Comparison of ENCODE assay signal across 13 cellular contexts in the genomic region with DNA sequence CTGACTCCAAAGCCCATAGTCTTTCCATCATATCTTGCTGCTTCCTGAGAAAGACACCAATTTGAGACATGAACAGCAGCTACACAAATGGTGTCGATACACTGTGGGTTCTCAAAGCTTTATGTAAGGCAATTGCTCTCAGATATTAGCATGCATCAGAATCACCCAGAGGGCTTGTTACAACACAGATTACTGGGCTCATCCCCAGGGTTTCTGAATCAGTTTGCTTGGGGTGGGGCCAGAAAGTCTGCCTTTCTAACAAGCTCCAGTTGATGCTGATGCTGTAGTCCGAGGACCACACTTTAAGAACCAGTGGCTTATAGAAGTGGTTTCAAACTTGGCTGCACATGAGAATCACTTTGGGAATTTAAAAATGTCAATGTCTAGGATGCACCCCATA.
"Had no signal": no experiment of that assay in that cellular context is flagged by ENCODE, and none has a peak within 500 bp of the region (broad histone marks: within the 10 kb centered on the region; RNA-seq: fewer than 3 reads in every experiment).

No MANE protein-coding gene starts in this region.

- H3K27ac ChIP-seq: gastrocnemius medialis, right atrium auricular region, thyroid gland had no signal

- H3K36me3 ChIP-seq: gastrocnemius medialis, right atrium auricular region, thyroid gland had no signal

- DNase-seq: activated CD4-positive, alpha-beta T cell treated with anti-CD3 and anti-CD28 coated beads, Interleukin-2, amount 10 ng/mL, durations not matched to agents 7 days and 5 days; activated CD8-positive, alpha-beta memory T cell treated with anti-CD3 and anti-CD28 coated beads, Interleukin-2, amount 50 U/mL, for 48 hours; activated T-cell treated with anti-CD3 and anti-CD28 coated beads, Interleukin-2, amount 50 U/mL, for 72 hours; aorta; dermis blood vessel endothelial cell; erythroblast; gastrocnemius medialis; kidney; stimulated activated CD4-positive, alpha-beta T cell treated with anti-CD3 and anti-CD28 coated beads, Interleukin-2, amount 100 ng/mL, for 48 hours; thyroid gland had no signal

- H3K27me3 ChIP-seq: gastrocnemius medialis, right atrium auricular region, thyroid gland had no signal

- FAIRE-seq: kidney had no signal

- H3K4me3 ChIP-seq: gastrocnemius medialis, right atrium auricular region, thyroid gland had no signal

- ATAC-seq: activated T-cell treated with anti-CD3 and anti-CD28 coated beads, Interleukin-2, amount 50 U/mL, for 72 hours; gastrocnemius medialis; natural killer cell treated with Interleukin-12 subunit alpha and Interleukin-12 subunit beta and Interleukin-15 and Interleukin-18, amount 100 ng/mL, for 72 hours; stimulated activated memory B cell treated with anti-CD40 and anti-IgM and Interleukin-4, amounts not matched to agents 10 μg/mL and 1 μg/mL and 100 μg/mL, for 72 hours had no signal

- H3K4me1 ChIP-seq: gastrocnemius medialis, right atrium auricular region, thyroid gland had no signal

- H3K9me3 ChIP-seq: gastrocnemius medialis, right atrium auricular region, thyroid gland had no signal
